In the genomic region with DNA sequence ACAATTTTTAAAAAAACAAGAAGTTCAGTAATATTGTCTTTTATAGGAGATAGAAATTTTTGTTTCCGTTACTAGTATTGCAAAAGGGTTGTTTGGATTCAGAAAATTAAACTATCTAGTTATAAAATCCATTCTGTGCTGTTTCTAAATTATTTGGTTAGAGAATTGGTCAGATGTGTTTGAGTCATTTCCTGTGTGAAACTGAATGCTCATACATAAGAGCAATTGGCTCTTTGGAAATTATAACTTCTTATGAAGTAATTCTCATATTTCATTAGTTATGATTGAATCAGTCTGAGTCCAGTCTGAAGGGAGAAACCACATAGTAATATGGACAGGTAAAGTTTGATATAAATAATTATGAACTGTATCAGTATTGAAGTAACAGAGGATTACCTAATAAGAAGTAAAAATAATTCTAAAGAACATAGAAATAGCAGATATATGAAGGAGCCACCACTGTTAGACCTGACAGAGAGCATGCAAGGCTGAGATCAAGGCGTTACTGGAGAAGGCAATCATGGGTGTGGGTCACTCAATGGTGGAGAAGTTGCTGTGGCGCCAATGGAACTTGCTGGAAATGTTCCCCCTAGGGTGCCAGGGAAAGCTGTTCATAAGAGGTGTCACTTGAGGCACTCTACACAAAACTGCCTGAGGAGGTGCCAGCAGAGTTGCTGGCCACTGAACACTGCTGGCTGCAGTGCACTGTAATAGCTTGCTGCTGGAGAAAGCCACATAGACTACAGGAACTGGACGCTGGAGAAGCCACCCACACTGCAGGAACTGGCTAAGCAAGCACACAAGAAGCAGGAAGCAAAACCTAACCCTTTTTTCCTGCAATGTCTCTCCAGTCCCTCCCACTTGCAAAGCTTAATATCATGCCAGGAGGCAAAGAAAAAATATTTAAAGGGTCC, we compare ENCODE assay signal across 8 cellular contexts. TPM values are rescaled to one million over a fixed set of nuclear protein-coding genes. Genes with fewer than 3 reads are reported as not detected.
DNase-seq lines count a peak whose midpoint lies in the region; ATAC-seq lines count a peak whose summit lies in the region.

No MANE protein-coding gene starts in this region.

- H3K9me3 ChIP-seq in T-helper 17 cell (ENCODE audit: control insufficient read depth, low read length, poor library complexity, severe bottlenecking) = no peaks in the 10 kb centered on the region
- H3K9me3 ChIP-seq in subcutaneous abdominal adipose tissue (ENCODE audit: control insufficient read depth in 5 of 5, low read length in 5 of 5) = no peaks in the 10 kb centered on the region

- CTCF ChIA-PET in activated CD4-positive, alpha-beta T cell treated with anti-CD3 and anti-CD28 coated beads for 36 hours (lab: Charles Lee) = interaction anchor here (0.9 kb wide), 1 partner anchor 40 kb away, joined by 3 read pairs; no protein-coding TSS in a partner anchor

- peaks cover 2 to 20% (median 16%) of the 10 kb centered on the region in 5 donors for H3K4me1 ChIP-seq in subcutaneous abdominal adipose tissue (ENCODE audit: control insufficient read depth in 5 of 5, insufficient read depth in 5 of 5, low read length in 5 of 5)

- no peak overlapping the region for H3K27ac ChIP-seq in subcutaneous abdominal adipose tissue (ENCODE audit: low read depth, low read length)

- H3K9ac ChIP-seq in subcutaneous abdominal adipose tissue (ENCODE audit: low read length in 5 of 5) = peak overlapping the region in 1 of 5 donors; percentile 48

- no peaks in the 10 kb centered on the region for H3K27me3 ChIP-seq in subcutaneous abdominal adipose tissue (ENCODE audit: control insufficient read depth in 5 of 5, insufficient read depth in 4 of 5, low read length in 5 of 5)

- ATAC-seq in activated CD4-positive, alpha-beta T cell treated with anti-CD3 and anti-CD28 coated beads for 36 hours = peak; percentile 55
- ATAC-seq in HG03103 (IDR thresholded peaks at IDR 0.05; ENCODE audit: low read depth, unreplicated experiment) (peak; percentile 40), T-helper 17 cell (peak; percentile 18)

- H3K27me3 Mint-ChIP-seq in activated CD4-positive, alpha-beta T cell treated with anti-CD3 and anti-CD28 coated beads for 36 hours = peaks cover 2% of the 10 kb centered on the region
- no peaks in the 10 kb centered on the region for H3K27me3 Mint-ChIP-seq in T-helper 17 cell

- no peak overlapping the region for H3K27ac Mint-ChIP-seq in activated CD4-positive, alpha-beta T cell treated with anti-CD3 and anti-CD28 coated beads for 36 hours
- H3K27ac Mint-ChIP-seq in T-helper 17 cell = no peak overlapping the region

- H3K4me3 Mint-ChIP-seq in activated CD4-positive, alpha-beta T cell treated with anti-CD3 and anti-CD28 coated beads for 36 hours = no peak overlapping the region
- H3K4me3 Mint-ChIP-seq in T-helper 17 cell = no peak overlapping the region

- peaks cover 11% of the 10 kb centered on the region for H3K4me1 Mint-ChIP-seq in activated CD4-positive, alpha-beta T cell treated with anti-CD3 and anti-CD28 coated beads for 36 hours
- peaks cover 5% of the 10 kb centered on the region for H3K4me1 Mint-ChIP-seq in T-helper 17 cell

- DNase-seq in activated CD4-positive, alpha-beta T cell treated with anti-CD3 and anti-CD28 coated beads for 36 hours = no peak
- DNase-seq in activated CD4-positive, alpha-beta T cell treated with anti-CD3 and anti-CD28 coated beads for 4 hours = no peak
- no peak for DNase-seq in T-helper 17 cell
- DNase-seq in cardiac septum (ENCODE audit: low spot score) = peak; percentile 81
- DNase-seq in effector CD4-positive, alpha-beta T cell = no peak
- DNase-seq in NCI-H1092 treated with DMSO at 0.1 percent for 48 hours (lab: John Stamatoyannopoulos, UW) = no peak

- peak overlapping the region; percentile 12 to 49 (median 34) for H3K4me3 ChIP-seq in subcutaneous abdominal adipose tissue (ENCODE audit: low read depth in 1 of 5, low read length in 5 of 5)

- intact Hi-C loops in activated CD4-positive, alpha-beta T cell treated with anti-CD3 and anti-CD28 coated beads for 36 hours (cut with DNase I, micrococcal nuclease) = no loop called here
- intact Hi-C loops in cardiac septum (cut with DNase I) = no loop called here

- no peaks in the 10 kb centered on the region for H3K9me3 Mint-ChIP-seq in activated CD4-positive, alpha-beta T cell treated with anti-CD3 and anti-CD28 coated beads for 36 hours (ENCODE audit: low read depth)

- POLR2A ChIA-PET in activated CD4-positive, alpha-beta T cell treated with anti-CD3 and anti-CD28 coated beads for 36 hours (lab: Charles Lee) = no interaction called here

- peaks cover 0 to 8% (median 5%) of the 10 kb centered on the region in 5 donors for H3K36me3 ChIP-seq in subcutaneous abdominal adipose tissue (ENCODE audit: control insufficient read depth in 5 of 5, insufficient read depth in 5 of 5, low read length in 5 of 5)

- peaks cover 10% of the 10 kb centered on the region for H3K36me3 Mint-ChIP-seq in activated CD4-positive, alpha-beta T cell treated with anti-CD3 and anti-CD28 coated beads for 36 hours (ENCODE audit: low read depth)
- H3K36me3 Mint-ChIP-seq in T-helper 17 cell (ENCODE audit: low read depth) = peaks cover 2% of the 10 kb centered on the region

RNA-seq across cellular contexts. Expression of a gene that starts 18.0 kb away (rescaled TPM):
- total RNA-seq in activated CD4-positive, alpha-beta T cell treated with anti-CD3 and anti-CD28 coated beads for 36 hours = not detected
- not detected for total RNA-seq in T-helper 17 cell
- 10.4 TPM for total RNA-seq in cardiac septum

RNA-seq across cellular contexts. Expression of a gene that starts 57.2 kb away (rescaled TPM):
- total RNA-seq in activated CD4-positive, alpha-beta T cell treated with anti-CD3 and anti-CD28 coated beads for 36 hours = 10 to 100 TPM; 36.8 to 42.3 TPM
- total RNA-seq in T-helper 17 cell (10 to 100 TPM; 50.3 to 56.0 TPM), cardiac septum (4.4 TPM)
